8 cellular contexts compared by ENCODE assay signal in genomic region chr2:101253013-101253712, GRCh38. TPM values are rescaled to one million over a fixed set of nuclear protein-coding genes. Genes with fewer than 3 reads are reported as not detected.
DNase-seq lines count a peak whose midpoint lies in the region; ATAC-seq and TF ChIP-seq lines count a peak whose summit lies in the region.

No MANE protein-coding gene starts in this region.

- peak overlapping the region; percentile 93 to 96 (median 95) for H3K27ac Mint-ChIP-seq in CD4-positive, CD25-positive, alpha-beta regulatory T cell

- H3K27me3 Mint-ChIP-seq in CD4-positive, CD25-positive, alpha-beta regulatory T cell, result no peaks in the 10 kb centered on the region

- peaks cover 0 to 2% (median 0%) of the 10 kb centered on the region in 7 donors for H3K9me3 Mint-ChIP-seq in CD4-positive, CD25-positive, alpha-beta regulatory T cell

- intact Hi-C loops in Panc1 (cut with micrococcal nuclease; ENCODE audit: unreplicated experiment) (no loop called here), transverse colon (cut with DNase I; ENCODE audit: low total_unique reads) (no loop called here)

- CTCF ChIA-PET in Panc1 (lab: Charles Lee), result interaction anchor here (0.5 kb wide), 1 partner anchor 631 kb away, joined by 4 read pairs; no protein-coding TSS in a partner anchor

- no peak for TF ChIP-seq EP300 in transverse colon (IDR thresholded peaks at IDR 0.05; ENCODE audit: low read depth)

- in situ Hi-C loops in Panc1 (cut with HindIII; ENCODE audit: low pct_unique_long_range_greater_than_20kb, low sequenced_read_pairs), result no loop called here
- in situ Hi-C loops in transverse colon (cut with MboI; ENCODE audit: low pct_ligation_motif_present in 1 of 4, low pct_unique_long_range_greater_than_20kb in 1 of 4, low sequenced_read_pairs in 3 of 4), result no loop called here

- no peaks in the 10 kb centered on the region for H3K9me3 ChIP-seq in CD4-positive, CD25-positive, alpha-beta regulatory T cell (ENCODE audit: control insufficient read depth in 2 of 2, low read length in 2 of 2)
- no peaks in the 10 kb centered on the region for H3K9me3 ChIP-seq in Panc1 (ENCODE audit: control insufficient read depth, insufficient read depth, low read depth, low read length)
- H3K9me3 ChIP-seq in transverse colon, result no peaks in the 10 kb centered on the region

- POLR2A ChIA-PET in Panc1 (lab: Charles Lee), result interaction anchor here (0.6 to 1.1 kb wide), 2 partner anchors 37 to 52 kb away, joined by 3 read pairs; no protein-coding TSS in a partner anchor

- no peaks in the 10 kb centered on the region for H3K27me3 ChIP-seq in CD4-positive, CD25-positive, alpha-beta regulatory T cell (ENCODE audit: control insufficient read depth, insufficient read depth, low read length)
- H3K27me3 ChIP-seq in Panc1 (ENCODE audit: control insufficient read depth, insufficient read depth, low read length) (no peaks in the 10 kb centered on the region), transverse colon (no peaks in the 10 kb centered on the region)

- H3K4me1 ChIP-seq in CD4-positive, CD25-positive, alpha-beta regulatory T cell (ENCODE audit: control insufficient read depth, insufficient read depth, low read length, poor library complexity, severe bottlenecking), result peaks cover 43% of the 10 kb centered on the region
- H3K4me1 ChIP-seq in Panc1 (ENCODE audit: control insufficient read depth, insufficient read depth, low read length) (peaks cover 15% of the 10 kb centered on the region), transverse colon (peaks cover 17 to 40% (median 31%) of the 10 kb centered on the region in 4 donors)

- H3K27ac ChIP-seq in CD4-positive, CD25-positive, alpha-beta regulatory T cell (ENCODE audit: insufficient read depth, low read length, poor library complexity, severe bottlenecking), result peak overlapping the region; percentile 99
- peak overlapping the region; percentile 93 for H3K27ac ChIP-seq in Panc1 (ENCODE audit: low read length)
- peak overlapping the region; percentile 97 to 100 (median 98) for H3K27ac ChIP-seq in transverse colon

- 0% methylated on average over 2 to 56 of the region's 65 CpGs for WGBS in transverse colon (ENCODE audit: low coverage in 1 of 2), 2 donors

- H3K4me1 Mint-ChIP-seq in CD4-positive, CD25-positive, alpha-beta regulatory T cell, result peaks cover 20 to 59% (median 40%) of the 10 kb centered on the region in 4 donors

- no peaks in the 10 kb centered on the region for H3K36me3 ChIP-seq in CD4-positive, CD25-positive, alpha-beta regulatory T cell (ENCODE audit: control insufficient read depth, insufficient read depth, low read length)
- peaks cover 2% of the 10 kb centered on the region; the same call in 1 of the 2 replicates for H3K36me3 ChIP-seq in Panc1 (ENCODE audit: control insufficient read depth, insufficient read depth, low read length)
- H3K36me3 ChIP-seq in transverse colon, result peaks cover 0 to 4% (median 0%) of the 10 kb centered on the region in 4 donors

- peaks cover 20% of the 10 kb centered on the region for H3K36me3 Mint-ChIP-seq in CD4-positive, CD25-positive, alpha-beta regulatory T cell

- peak; percentile 22 for TF ChIP-seq POLR2A in transverse colon (IDR thresholded peaks at IDR 0.05)

- H3K4me3 ChIP-seq in CD4-positive, CD25-positive, alpha-beta regulatory T cell (ENCODE audit: low read depth, low read length), result peak overlapping the region; percentile 95
- peak overlapping the region; percentile 72 to 84 for H3K4me3 ChIP-seq in Panc1 (ENCODE audit: low read depth in 2 of 2, low read length in 2 of 2)
- H3K4me3 ChIP-seq in transverse colon, result peak overlapping the region; percentile 91 to 100 (median 98)

- peak; percentile 75 for ATAC-seq in CD4-positive, CD25-positive, alpha-beta regulatory T cell (ENCODE audit: low read depth in 2 of 2)
- ATAC-seq in GM19351 (IDR thresholded peaks at IDR 0.05; ENCODE audit: unreplicated experiment) (peak; percentile 54), HG03457 (IDR thresholded peaks at IDR 0.05; ENCODE audit: unreplicated experiment) (peak; percentile 41), Panc1 (peak; percentile 61)

- peak; percentile 74 to 90 (median 84) for DNase-seq in CD4-positive, CD25-positive, alpha-beta regulatory T cell
- DNase-seq in Panc1 (ENCODE audit: low read depth, low spot score) (no peak), activated gamma-delta T cell (lab: John Stamatoyannopoulos, UW) (peak; percentile 68), glomerular visceral epithelial cell (ENCODE audit: extremely low spot score) (peak; percentile 72), pons (ENCODE audit: low spot score) (peak; percentile 14), transverse colon (peak; percentile 76)

- TF ChIP-seq CTCF in Panc1 (IDR thresholded peaks at IDR 0.05), result no peak
- no peak for TF ChIP-seq CTCF in transverse colon (IDR thresholded peaks at IDR 0.05)

- BruUV-seq in Panc1 (replicated peaks; lab: Mats Ljungman, UMichigan), result no TSS peak

- H3K4me3 Mint-ChIP-seq in CD4-positive, CD25-positive, alpha-beta regulatory T cell, result peak overlapping the region; percentile 95 to 99 (median 98)

RNA-seq across cellular contexts. Expression of gene CNOT11, which starts 0.5 kb away (rescaled TPM):
- 63.8 TPM for total RNA-seq in CD4-positive, CD25-positive, alpha-beta regulatory T cell
- 10 to 100 TPM; 68.6 to 76.2 (median 69.4) TPM for polyA plus RNA-seq in CD4-positive, CD25-positive, alpha-beta regulatory T cell
- total RNA-seq in Panc1 (2021; ENCODE audit: unreplicated experiment) (58.3 TPM), transverse colon (10 to 100 TPM; 36.8 to 48.4 (median 37.6) TPM)
- 33.0 TPM for polyA plus RNA-seq in Panc1 (2012; ENCODE audit: insufficient read length)

RNA-seq across cellular contexts. Expression of gene RNF149, which starts 55.3 kb away (rescaled TPM):
- total RNA-seq in CD4-positive, CD25-positive, alpha-beta regulatory T cell, result 221 TPM
- polyA plus RNA-seq in CD4-positive, CD25-positive, alpha-beta regulatory T cell, result 10 to 100 TPM; 84.4 to 97.3 (median 90.9) TPM
- total RNA-seq in Panc1 (2021; ENCODE audit: unreplicated experiment), result 29.9 TPM
- polyA plus RNA-seq in Panc1 (2012; ENCODE audit: insufficient read length), result 20.5 TPM
- total RNA-seq in transverse colon, result 100 to 1,000 TPM in 1 of 4 donors, 10 to 100 TPM in 3; 22.7 to 100 (median 54.6) TPM
